Comparison of ENCODE assay signal across 8 cellular contexts in genomic region chr11:117179048-117179999, GRCh38. TPM values are rescaled to one million over a fixed set of nuclear protein-coding genes. Genes with fewer than 3 reads are reported as not detected.
DNase-seq lines count a peak whose midpoint lies in the region; ATAC-seq, FAIRE-seq and TF ChIP-seq lines count a peak whose summit lies in the region.

No MANE protein-coding gene starts in this region.

- H3K36me3 ChIP-seq in RWPE2 (ENCODE audit: low read depth) (no peaks in the 10 kb centered on the region; the same call in 1 of the 2 replicates), astrocyte (ENCODE audit: insufficient read depth, low read length) (peaks cover 9% of the 10 kb centered on the region), iPS-15b (ENCODE audit: control insufficient read depth, insufficient read depth, low read length) (peaks cover 11% of the 10 kb centered on the region), small intestine (ENCODE audit: control insufficient read depth in 2 of 2, insufficient read depth in 2 of 2, low read length in 2 of 2) (peaks cover 3 to 5% of the 10 kb centered on the region in 2 donors)

- DNase-seq in activated T-cell treated with anti-CD3 and anti-CD28 coated beads for 1 hour (ENCODE audit: low read depth) (peak; percentile 31), activated T-cell treated with anti-CD3 and anti-CD28 coated beads for 4 hours (no peak), RWPE2 (ENCODE audit: low spot score) (peak; percentile 47), astrocyte (ENCODE audit: low read depth) (peak; percentile 30), small intestine (peak; percentile 61), T1000 (lab: John Stamatoyannopoulos, UW) (no peak)

- peak; percentile 27 for ATAC-seq in HG03064 (IDR thresholded peaks at IDR 0.05; ENCODE audit: low read depth, unreplicated experiment)
- peak; percentile 27 for ATAC-seq in RWPE2 (ENCODE audit: low read depth)

- no peaks in the 10 kb centered on the region for H3K27me3 ChIP-seq in RWPE2 (ENCODE audit: insufficient read depth, poor library complexity, severe bottlenecking)
- H3K27me3 ChIP-seq in astrocyte (ENCODE audit: insufficient read depth, low read length): no peaks in the 10 kb centered on the region
- H3K27me3 ChIP-seq in iPS-15b (ENCODE audit: control insufficient read depth, insufficient read depth, low read length): no peaks in the 10 kb centered on the region
- no peaks in the 10 kb centered on the region for H3K27me3 ChIP-seq in small intestine (ENCODE audit: control insufficient read depth in 2 of 2, insufficient read depth in 2 of 2, low read length in 2 of 2)

- H3K4me3 ChIP-seq in RWPE2 (ENCODE audit: severe bottlenecking): peak overlapping the region; percentile 43
- H3K4me3 ChIP-seq in astrocyte (ENCODE audit: insufficient read depth, low read depth, low read length): peak overlapping the region; percentile 72
- H3K4me3 ChIP-seq in iPS-15b (ENCODE audit: low read depth, low read length): peak overlapping the region; percentile 53
- peak overlapping the region; percentile 96 for H3K4me3 ChIP-seq in small intestine (ENCODE audit: low read depth in 1 of 2, low read length in 2 of 2)

- H3K4me1 Mint-ChIP-seq in astrocyte (ENCODE audit: low read depth, unreplicated experiment): peaks cover 12% of the 10 kb centered on the region

- FAIRE-seq in astrocyte (lab: Jason Lieb, UNC) (no peak), small intestine (lab: Jason Lieb, UNC) (no peak)

- no peaks in the 10 kb centered on the region for H3K27me3 Mint-ChIP-seq in astrocyte (ENCODE audit: low read depth, unreplicated experiment)

- H3K9ac ChIP-seq in astrocyte (ENCODE audit: low read length): peak overlapping the region; percentile 85
- H3K9ac ChIP-seq in iPS-15b (ENCODE audit: low read depth, low read length): peak overlapping the region; percentile 29

- peak overlapping the region; percentile 90 for H3K27ac Mint-ChIP-seq in astrocyte (ENCODE audit: unreplicated experiment)

- H3K4me3 Mint-ChIP-seq in astrocyte (ENCODE audit: unreplicated experiment): peak overlapping the region; percentile 93

- H3K9me3 Mint-ChIP-seq in astrocyte (ENCODE audit: unreplicated experiment): no peaks in the 10 kb centered on the region

- H3K4me1 ChIP-seq in RWPE2 (ENCODE audit: insufficient read depth, poor library complexity, severe bottlenecking): peaks cover 5% of the 10 kb centered on the region
- H3K4me1 ChIP-seq in astrocyte (ENCODE audit: insufficient read depth, low read length): peaks cover 28% of the 10 kb centered on the region
- peaks cover 5% of the 10 kb centered on the region for H3K4me1 ChIP-seq in iPS-15b (ENCODE audit: control insufficient read depth, insufficient read depth, low read length)
- peaks cover 2 to 10% of the 10 kb centered on the region in 2 donors for H3K4me1 ChIP-seq in small intestine (ENCODE audit: control insufficient read depth in 2 of 2, insufficient read depth in 1 of 2, low read depth in 1 of 2, low read length in 1 of 2)

- H3K36me3 Mint-ChIP-seq in astrocyte (ENCODE audit: low read depth, unreplicated experiment): peaks cover 25% of the 10 kb centered on the region

- no peaks in the 10 kb centered on the region for H4K20me1 ChIP-seq in astrocyte (ENCODE audit: insufficient read depth, low read length)

- TF ChIP-seq CTCF in RWPE2 (IDR thresholded peaks at IDR 0.05; ENCODE audit: poor library complexity, severe bottlenecking) (no peak), astrocyte (IDR thresholded peaks at IDR 0.05; ENCODE audit: insufficient read depth, low read depth, low read length) (no peak)

- H3K4me2 ChIP-seq in astrocyte (ENCODE audit: low read length): peak overlapping the region; percentile 98

- H3K9me3 ChIP-seq in RWPE2 (ENCODE audit: severe bottlenecking) (no peaks in the 10 kb centered on the region), astrocyte (ENCODE audit: insufficient read depth, low read depth, low read length) (no peaks in the 10 kb centered on the region), iPS-15b (ENCODE audit: control insufficient read depth, insufficient read depth, low read length) (no peaks in the 10 kb centered on the region), small intestine (ENCODE audit: control insufficient read depth, low read depth) (no peaks in the 10 kb centered on the region)

- no peak overlapping the region for H2AFZ ChIP-seq in astrocyte (ENCODE audit: low read depth, low read length)

- H3K27ac ChIP-seq in RWPE2 (ENCODE audit: poor library complexity, severe bottlenecking) (peak overlapping the region; percentile 46), astrocyte (ENCODE audit: low read depth, low read length) (peak overlapping the region; percentile 56), small intestine (ENCODE audit: low read depth in 1 of 2, low read length in 1 of 2) (peak overlapping the region; percentile 90 to 96)

- 1 to 3% (median 1%) methylated on average over 35 to 39 of the region's 39 CpGs for WGBS in small intestine, 3 donors

- H3K79me2 ChIP-seq in astrocyte (ENCODE audit: insufficient read depth, low read length): peaks cover 4% of the 10 kb centered on the region

RNA-seq across cellular contexts. Expression of gene SIDT2, which starts 0.8 kb away (rescaled TPM):
- total RNA-seq in astrocyte: 54.8 and 55.8 TPM in 2 replicates
- 10 to 100 TPM; 27.6 to 62.6 (median 48.9) TPM for polyA plus RNA-seq in small intestine

RNA-seq across cellular contexts. Expression of gene TAGLN, which starts 19.8 kb away (rescaled TPM):
- 3,676 and 4,004 TPM in 2 replicates for total RNA-seq in astrocyte
- polyA plus RNA-seq in small intestine: 100 to 1,000 TPM in 2 of 3 donors, 10 to 100 TPM in 1; 57.9 to 611 (median 173) TPM

RNA-seq across cellular contexts. Expression of gene PAFAH1B2, which starts 35.2 kb away (rescaled TPM):
- total RNA-seq in astrocyte: 139 and 142 TPM in 2 replicates
- 10 to 100 TPM; 23.2 to 25.7 (median 25.7) TPM for polyA plus RNA-seq in small intestine

RNA-seq across cellular contexts. Expression of gene PCSK7, which starts 52.5 kb away (rescaled TPM):
- total RNA-seq in astrocyte: 43.6 and 53.3 TPM in 2 replicates
- 10 to 100 TPM; 42.0 to 60.8 (median 42.7) TPM for polyA plus RNA-seq in small intestine

RNA-seq across cellular contexts. Expression of gene RNF214, which starts 53.1 kb away (rescaled TPM):
- total RNA-seq in astrocyte: 20.7 and 23.6 TPM in 2 replicates
- polyA plus RNA-seq in small intestine: 10 to 100 TPM in 1 of 3 donors, 1 to 10 TPM in 2; 6.9 to 10.8 (median 7.0) TPM

Comparison
In these comparisons a context has a peak if more than half of its experiments do, and no peak if none do; other contexts are left out.
1. DNase-seq: peak in activated T-cell treated with anti-CD3 and anti-CD28 coated beads for 1 hour (single experiment), RWPE2 (single experiment), astrocyte (single experiment) and small intestine (single experiment); none in activated T-cell treated with anti-CD3 and anti-CD28 coated beads for 4 hours (single experiment) and T1000 (single experiment).
2. H3K4me3 ChIP-seq: peak in every context shown above with its lines; median percentile 96 in small intestine; 72 in astrocyte; 53 in iPS-15b; 43 in RWPE2.
3. Peak in every context shown above with its lines, with median percentiles within 50 percentile points of each other: H3K27ac ChIP-seq.